ENCODE assay signal across 1 cellular context in genomic region chr10:43648392-43649148, GRCh38.
TF ChIP-seq lines count a peak whose summit lies in the region.

Gene ZNF32, minus strand, starts transcription at chr10:43648881. Its CDS starts 2,748 bp downstream, at chr10:43646133.

TF ChIP-seq in K562, 482 proteins besides CTCF, POLR2A, EP300 and RAD21 (continued from another document and continues in another):
- TF ChIP-seq RBM14 (IDR thresholded peaks at IDR 0.05; ENCODE audit: borderline replicate concordance, insufficient read depth, low read depth, low read length) = no peak
- no peak for TF ChIP-seq CEBPG (CRISPR knock-in tag; IDR thresholded peaks at IDR 0.05)
- no peak for TF ChIP-seq CEBPG (tag; conservative IDR thresholded peaks at IDR 0.05 in 1 of 2, IDR thresholded peaks at IDR 0.05 in 1 of 2)
- peak; percentile 81; the same call in 1 of the 2 replicates for TF ChIP-seq TGIF2 (CRISPR knock-in tag; IDR thresholded peaks at IDR 0.05)
- no peak for TF ChIP-seq ZSCAN32 (CRISPR knock-in tag; IDR thresholded peaks at IDR 0.05)
- TF ChIP-seq, protein P1, sequence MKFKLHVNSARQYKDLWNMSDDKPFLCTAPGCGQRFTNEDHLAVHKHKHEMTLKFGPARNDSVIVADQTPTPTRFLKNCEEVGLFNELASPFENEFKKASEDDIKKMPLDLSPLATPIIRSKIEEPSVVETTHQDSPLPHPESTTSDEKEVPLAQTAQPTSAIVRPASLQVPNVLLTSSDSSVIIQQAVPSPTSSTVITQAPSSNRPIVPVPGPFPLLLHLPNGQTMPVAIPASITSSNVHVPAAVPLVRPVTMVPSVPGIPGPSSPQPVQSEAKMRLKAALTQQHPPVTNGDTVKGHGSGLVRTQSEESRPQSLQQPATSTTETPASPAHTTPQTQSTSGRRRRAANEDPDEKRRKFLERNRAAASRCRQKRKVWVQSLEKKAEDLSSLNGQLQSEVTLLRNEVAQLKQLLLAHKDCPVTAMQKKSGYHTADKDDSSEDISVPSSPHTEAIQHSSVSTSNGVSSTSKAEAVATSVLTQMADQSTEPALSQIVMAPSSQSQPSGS (CRISPR knock-in tag; IDR thresholded peaks at IDR 0.05) = peak; percentile 78
- TF ChIP-seq, protein P2, sequence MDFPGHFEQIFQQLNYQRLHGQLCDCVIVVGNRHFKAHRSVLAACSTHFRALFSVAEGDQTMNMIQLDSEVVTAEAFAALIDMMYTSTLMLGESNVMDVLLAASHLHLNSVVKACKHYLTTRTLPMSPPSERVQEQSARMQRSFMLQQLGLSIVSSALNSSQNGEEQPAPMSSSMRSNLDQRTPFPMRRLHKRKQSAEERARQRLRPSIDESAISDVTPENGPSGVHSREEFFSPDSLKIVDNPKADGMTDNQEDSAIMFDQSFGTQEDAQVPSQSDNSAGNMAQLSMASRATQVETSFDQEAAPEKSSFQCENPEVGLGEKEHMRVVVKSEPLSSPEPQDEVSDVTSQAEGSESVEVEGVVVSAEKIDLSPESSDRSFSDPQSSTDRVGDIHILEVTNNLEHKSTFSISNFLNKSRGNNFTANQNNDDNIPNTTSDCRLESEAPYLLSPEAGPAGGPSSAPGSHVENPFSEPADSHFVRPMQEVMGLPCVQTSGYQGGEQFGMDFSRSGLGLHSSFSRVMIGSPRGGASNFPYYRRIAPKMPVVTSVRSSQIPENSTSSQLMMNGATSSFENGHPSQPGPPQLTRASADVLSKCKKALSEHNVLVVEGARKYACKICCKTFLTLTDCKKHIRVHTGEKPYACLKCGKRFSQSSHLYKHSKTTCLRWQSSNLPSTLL (IDR thresholded peaks at IDR 0.05) = no peak
- no peak for TF ChIP-seq TRIM24 (IDR thresholded peaks at IDR 0.05)
- no peak for TF ChIP-seq THAP7 (CRISPR knock-in tag; IDR thresholded peaks at IDR 0.05)
- no peak for TF ChIP-seq BACH1 (tag; IDR thresholded peaks at IDR 0.05)
- TF ChIP-seq MCM5 (IDR thresholded peaks at IDR 0.05; ENCODE audit: low read depth) = no peak
- TF ChIP-seq CHCHD3 (CRISPR knock-in tag; IDR thresholded peaks at IDR 0.05) = no peak
- TF ChIP-seq ZNF644 (tag; IDR thresholded peaks at IDR 0.05; ENCODE audit: low read depth) = peak; percentile 80
- no peak for TF ChIP-seq BMI1 (IDR thresholded peaks at IDR 0.05; ENCODE audit: low read length)
- TF ChIP-seq, protein P3, sequence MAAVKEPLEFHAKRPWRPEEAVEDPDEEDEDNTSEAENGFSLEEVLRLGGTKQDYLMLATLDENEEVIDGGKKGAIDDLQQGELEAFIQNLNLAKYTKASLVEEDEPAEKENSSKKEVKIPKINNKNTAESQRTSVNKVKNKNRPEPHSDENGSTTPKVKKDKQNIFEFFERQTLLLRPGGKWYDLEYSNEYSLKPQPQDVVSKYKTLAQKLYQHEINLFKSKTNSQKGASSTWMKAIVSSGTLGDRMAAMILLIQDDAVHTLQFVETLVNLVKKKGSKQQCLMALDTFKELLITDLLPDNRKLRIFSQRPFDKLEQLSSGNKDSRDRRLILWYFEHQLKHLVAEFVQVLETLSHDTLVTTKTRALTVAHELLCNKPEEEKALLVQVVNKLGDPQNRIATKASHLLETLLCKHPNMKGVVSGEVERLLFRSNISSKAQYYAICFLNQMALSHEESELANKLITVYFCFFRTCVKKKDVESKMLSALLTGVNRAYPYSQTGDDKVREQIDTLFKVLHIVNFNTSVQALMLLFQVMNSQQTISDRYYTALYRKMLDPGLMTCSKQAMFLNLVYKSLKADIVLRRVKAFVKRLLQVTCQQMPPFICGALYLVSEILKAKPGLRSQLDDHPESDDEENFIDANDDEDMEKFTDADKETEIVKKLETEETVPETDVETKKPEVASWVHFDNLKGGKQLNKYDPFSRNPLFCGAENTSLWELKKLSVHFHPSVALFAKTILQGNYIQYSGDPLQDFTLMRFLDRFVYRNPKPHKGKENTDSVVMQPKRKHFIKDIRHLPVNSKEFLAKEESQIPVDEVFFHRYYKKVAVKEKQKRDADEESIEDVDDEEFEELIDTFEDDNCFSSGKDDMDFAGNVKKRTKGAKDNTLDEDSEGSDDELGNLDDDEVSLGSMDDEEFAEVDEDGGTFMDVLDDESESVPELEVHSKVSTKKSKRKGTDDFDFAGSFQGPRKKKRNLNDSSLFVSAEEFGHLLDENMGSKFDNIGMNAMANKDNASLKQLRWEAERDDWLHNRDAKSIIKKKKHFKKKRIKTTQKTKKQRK (IDR thresholded peaks at IDR 0.05; ENCODE audit: borderline replicate concordance, low read depth, low read length) = no peak
- peak; percentile 51 for TF ChIP-seq ATF7 (IDR thresholded peaks at IDR 0.05)
- TF ChIP-seq ZNF609 (CRISPR knock-in tag; IDR thresholded peaks at IDR 0.05; ENCODE audit: borderline replicate concordance) = no peak
- TF ChIP-seq DACH1 (IDR thresholded peaks at IDR 0.05; ENCODE audit: partially characterized antibody) = no peak
- TF ChIP-seq PML (IDR thresholded peaks at IDR 0.05; ENCODE audit: low read length) = no peak
- peak in 1 of 2 experiments; percentile 32; a peak in 2 of 4 replicates for TF ChIP-seq SIN3A (IDR thresholded peaks at IDR 0.05; ENCODE audit: borderline replicate concordance in 2 of 2, control insufficient read depth in 1 of 2, low read depth in 2 of 2, low read length in 2 of 2)
- no peak for TF ChIP-seq CBFB (CRISPR knock-in tag; IDR thresholded peaks at IDR 0.05)
- TF ChIP-seq FOXA1 (IDR thresholded peaks at IDR 0.05; ENCODE audit: borderline replicate concordance) = no peak
- no peak for TF ChIP-seq PREB (CRISPR knock-in tag; IDR thresholded peaks at IDR 0.05)
- no peak for TF ChIP-seq RUNX1 (IDR thresholded peaks at IDR 0.05; ENCODE audit: low read depth)
- no peak for TF ChIP-seq TRIM25 (IDR thresholded peaks at IDR 0.05; ENCODE audit: borderline replicate concordance)
- peak in 1 of 2 experiments; percentile 97 for TF ChIP-seq AFF1 (IDR thresholded peaks at IDR 0.05; ENCODE audit: low read depth in 1 of 2, partially characterized antibody in 2 of 2)
- peak; percentile 83 for TF ChIP-seq NR3C1 (CRISPR knock-in tag; IDR thresholded peaks at IDR 0.05)
- TF ChIP-seq ETS2 (tag; IDR thresholded peaks at IDR 0.05; ENCODE audit: borderline replicate concordance, poor library complexity, severe bottlenecking) = no peak
- no peak for TF ChIP-seq GABPB2 (CRISPR knock-in tag; conservative IDR thresholded peaks at IDR 0.05)
- no peak for TF ChIP-seq HNRNPH1 (optimal IDR thresholded peaks at IDR 0.05; ENCODE audit: low read depth, low read length)
- peak; percentile 69; the same call in 1 of the 2 replicates for TF ChIP-seq ILF3 (IDR thresholded peaks at IDR 0.05; ENCODE audit: borderline replicate concordance)
- peak; percentile 32 for TF ChIP-seq SRSF7 (optimal IDR thresholded peaks at IDR 0.05; ENCODE audit: low read depth, low read length)
- no peak for TF ChIP-seq ZNF3 (CRISPR knock-in tag; IDR thresholded peaks at IDR 0.05)
- no peak for TF ChIP-seq MTA1 (IDR thresholded peaks at IDR 0.05; ENCODE audit: borderline replicate concordance)
- no peak for TF ChIP-seq PTTG1 (tag; IDR thresholded peaks at IDR 0.05; ENCODE audit: low read depth)
- TF ChIP-seq NR2C1 (IDR thresholded peaks at IDR 0.05) = 0 out of 2 replicates have a peak, but pooled peaks have one; percentile 19
- peak; percentile 67 for TF ChIP-seq NR2C1 (tag; IDR thresholded peaks at IDR 0.05)
- TF ChIP-seq HDAC6 (IDR thresholded peaks at IDR 0.05; ENCODE audit: low read depth, low read length) = no peak
- TF ChIP-seq ZNF280A (IDR thresholded peaks at IDR 0.05; ENCODE audit: low read depth, partially characterized antibody) = no peak
- peak; percentile 57 for TF ChIP-seq HMGN3 (IDR thresholded peaks at IDR 0.05; ENCODE audit: borderline replicate concordance, extremely low read depth, insufficient read length, low read depth, low read length)
- no peak for TF ChIP-seq FOXJ3 (CRISPR knock-in tag; IDR thresholded peaks at IDR 0.05)
- TF ChIP-seq KLF13 (tag; IDR thresholded peaks at IDR 0.05; ENCODE audit: borderline replicate concordance, low read depth) = no peak
